ENCODE assay signal across 1 cellular context in the genomic region with DNA sequence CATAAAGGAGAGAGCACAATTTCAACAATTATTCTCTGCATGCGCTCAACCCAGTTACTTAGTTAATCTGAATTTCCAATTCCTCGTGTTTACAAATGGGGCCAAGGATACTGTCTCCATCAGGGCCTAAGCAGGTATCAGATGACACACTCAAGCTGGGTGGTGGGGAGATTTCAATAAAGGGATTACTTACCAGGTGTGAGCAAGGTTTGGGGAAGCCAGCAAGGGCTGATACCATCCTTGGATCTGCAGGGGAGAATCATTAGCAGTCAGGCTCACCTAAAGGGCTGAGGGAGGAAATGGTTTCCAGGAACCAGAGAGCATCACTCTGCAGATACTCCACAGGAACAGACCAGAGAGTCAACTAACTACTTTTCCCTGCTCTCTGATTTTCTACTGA.
TF ChIP-seq lines count a peak whose summit lies in the region.

No MANE protein-coding gene starts in this region.

TF ChIP-seq in H1, 55 proteins besides CTCF, POLR2A, EP300 and RAD21 (continued from another document):
- TF ChIP-seq, protein P1, sequence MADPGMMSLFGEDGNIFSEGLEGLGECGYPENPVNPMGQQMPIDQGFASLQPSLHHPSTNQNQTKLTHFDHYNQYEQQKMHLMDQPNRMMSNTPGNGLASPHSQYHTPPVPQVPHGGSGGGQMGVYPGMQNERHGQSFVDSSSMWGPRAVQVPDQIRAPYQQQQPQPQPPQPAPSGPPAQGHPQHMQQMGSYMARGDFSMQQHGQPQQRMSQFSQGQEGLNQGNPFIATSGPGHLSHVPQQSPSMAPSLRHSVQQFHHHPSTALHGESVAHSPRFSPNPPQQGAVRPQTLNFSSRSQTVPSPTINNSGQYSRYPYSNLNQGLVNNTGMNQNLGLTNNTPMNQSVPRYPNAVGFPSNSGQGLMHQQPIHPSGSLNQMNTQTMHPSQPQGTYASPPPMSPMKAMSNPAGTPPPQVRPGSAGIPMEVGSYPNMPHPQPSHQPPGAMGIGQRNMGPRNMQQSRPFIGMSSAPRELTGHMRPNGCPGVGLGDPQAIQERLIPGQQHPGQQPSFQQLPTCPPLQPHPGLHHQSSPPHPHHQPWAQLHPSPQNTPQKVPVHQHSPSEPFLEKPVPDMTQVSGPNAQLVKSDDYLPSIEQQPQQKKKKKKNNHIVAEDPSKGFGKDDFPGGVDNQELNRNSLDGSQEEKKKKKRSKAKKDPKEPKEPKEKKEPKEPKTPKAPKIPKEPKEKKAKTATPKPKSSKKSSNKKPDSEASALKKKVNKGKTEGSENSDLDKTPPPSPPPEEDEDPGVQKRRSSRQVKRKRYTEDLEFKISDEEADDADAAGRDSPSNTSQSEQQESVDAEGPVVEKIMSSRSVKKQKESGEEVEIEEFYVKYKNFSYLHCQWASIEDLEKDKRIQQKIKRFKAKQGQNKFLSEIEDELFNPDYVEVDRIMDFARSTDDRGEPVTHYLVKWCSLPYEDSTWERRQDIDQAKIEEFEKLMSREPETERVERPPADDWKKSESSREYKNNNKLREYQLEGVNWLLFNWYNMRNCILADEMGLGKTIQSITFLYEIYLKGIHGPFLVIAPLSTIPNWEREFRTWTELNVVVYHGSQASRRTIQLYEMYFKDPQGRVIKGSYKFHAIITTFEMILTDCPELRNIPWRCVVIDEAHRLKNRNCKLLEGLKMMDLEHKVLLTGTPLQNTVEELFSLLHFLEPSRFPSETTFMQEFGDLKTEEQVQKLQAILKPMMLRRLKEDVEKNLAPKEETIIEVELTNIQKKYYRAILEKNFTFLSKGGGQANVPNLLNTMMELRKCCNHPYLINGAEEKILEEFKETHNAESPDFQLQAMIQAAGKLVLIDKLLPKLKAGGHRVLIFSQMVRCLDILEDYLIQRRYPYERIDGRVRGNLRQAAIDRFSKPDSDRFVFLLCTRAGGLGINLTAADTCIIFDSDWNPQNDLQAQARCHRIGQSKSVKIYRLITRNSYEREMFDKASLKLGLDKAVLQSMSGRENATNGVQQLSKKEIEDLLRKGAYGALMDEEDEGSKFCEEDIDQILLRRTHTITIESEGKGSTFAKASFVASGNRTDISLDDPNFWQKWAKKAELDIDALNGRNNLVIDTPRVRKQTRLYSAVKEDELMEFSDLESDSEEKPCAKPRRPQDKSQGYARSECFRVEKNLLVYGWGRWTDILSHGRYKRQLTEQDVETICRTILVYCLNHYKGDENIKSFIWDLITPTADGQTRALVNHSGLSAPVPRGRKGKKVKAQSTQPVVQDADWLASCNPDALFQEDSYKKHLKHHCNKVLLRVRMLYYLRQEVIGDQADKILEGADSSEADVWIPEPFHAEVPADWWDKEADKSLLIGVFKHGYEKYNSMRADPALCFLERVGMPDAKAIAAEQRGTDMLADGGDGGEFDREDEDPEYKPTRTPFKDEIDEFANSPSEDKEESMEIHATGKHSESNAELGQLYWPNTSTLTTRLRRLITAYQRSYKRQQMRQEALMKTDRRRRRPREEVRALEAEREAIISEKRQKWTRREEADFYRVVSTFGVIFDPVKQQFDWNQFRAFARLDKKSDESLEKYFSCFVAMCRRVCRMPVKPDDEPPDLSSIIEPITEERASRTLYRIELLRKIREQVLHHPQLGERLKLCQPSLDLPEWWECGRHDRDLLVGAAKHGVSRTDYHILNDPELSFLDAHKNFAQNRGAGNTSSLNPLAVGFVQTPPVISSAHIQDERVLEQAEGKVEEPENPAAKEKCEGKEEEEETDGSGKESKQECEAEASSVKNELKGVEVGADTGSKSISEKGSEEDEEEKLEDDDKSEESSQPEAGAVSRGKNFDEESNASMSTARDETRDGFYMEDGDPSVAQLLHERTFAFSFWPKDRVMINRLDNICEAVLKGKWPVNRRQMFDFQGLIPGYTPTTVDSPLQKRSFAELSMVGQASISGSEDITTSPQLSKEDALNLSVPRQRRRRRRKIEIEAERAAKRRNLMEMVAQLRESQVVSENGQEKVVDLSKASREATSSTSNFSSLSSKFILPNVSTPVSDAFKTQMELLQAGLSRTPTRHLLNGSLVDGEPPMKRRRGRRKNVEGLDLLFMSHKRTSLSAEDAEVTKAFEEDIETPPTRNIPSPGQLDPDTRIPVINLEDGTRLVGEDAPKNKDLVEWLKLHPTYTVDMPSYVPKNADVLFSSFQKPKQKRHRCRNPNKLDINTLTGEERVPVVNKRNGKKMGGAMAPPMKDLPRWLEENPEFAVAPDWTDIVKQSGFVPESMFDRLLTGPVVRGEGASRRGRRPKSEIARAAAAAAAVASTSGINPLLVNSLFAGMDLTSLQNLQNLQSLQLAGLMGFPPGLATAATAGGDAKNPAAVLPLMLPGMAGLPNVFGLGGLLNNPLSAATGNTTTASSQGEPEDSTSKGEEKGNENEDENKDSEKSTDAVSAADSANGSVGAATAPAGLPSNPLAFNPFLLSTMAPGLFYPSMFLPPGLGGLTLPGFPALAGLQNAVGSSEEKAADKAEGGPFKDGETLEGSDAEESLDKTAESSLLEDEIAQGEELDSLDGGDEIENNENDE (IDR thresholded peaks at IDR 0.05; ENCODE audit: insufficient replicate concordance, low read length): no peak
- no peak for TF ChIP-seq ASH2L (IDR thresholded peaks at IDR 0.05; ENCODE audit: low read length)
- no peak for TF ChIP-seq ZNF274 (IDR thresholded peaks at IDR 0.05; ENCODE audit: borderline replicate concordance, extremely low read depth, low read length)
- TF ChIP-seq SIN3A (conservative IDR thresholded peaks at IDR 0.05 in 1 of 2, IDR thresholded peaks at IDR 0.05 in 1 of 2; ENCODE audit: low read depth in 1 of 2, low read length in 2 of 2): no peak
